Comparison of ENCODE assay signal across 8 cellular contexts in the genomic region with DNA sequence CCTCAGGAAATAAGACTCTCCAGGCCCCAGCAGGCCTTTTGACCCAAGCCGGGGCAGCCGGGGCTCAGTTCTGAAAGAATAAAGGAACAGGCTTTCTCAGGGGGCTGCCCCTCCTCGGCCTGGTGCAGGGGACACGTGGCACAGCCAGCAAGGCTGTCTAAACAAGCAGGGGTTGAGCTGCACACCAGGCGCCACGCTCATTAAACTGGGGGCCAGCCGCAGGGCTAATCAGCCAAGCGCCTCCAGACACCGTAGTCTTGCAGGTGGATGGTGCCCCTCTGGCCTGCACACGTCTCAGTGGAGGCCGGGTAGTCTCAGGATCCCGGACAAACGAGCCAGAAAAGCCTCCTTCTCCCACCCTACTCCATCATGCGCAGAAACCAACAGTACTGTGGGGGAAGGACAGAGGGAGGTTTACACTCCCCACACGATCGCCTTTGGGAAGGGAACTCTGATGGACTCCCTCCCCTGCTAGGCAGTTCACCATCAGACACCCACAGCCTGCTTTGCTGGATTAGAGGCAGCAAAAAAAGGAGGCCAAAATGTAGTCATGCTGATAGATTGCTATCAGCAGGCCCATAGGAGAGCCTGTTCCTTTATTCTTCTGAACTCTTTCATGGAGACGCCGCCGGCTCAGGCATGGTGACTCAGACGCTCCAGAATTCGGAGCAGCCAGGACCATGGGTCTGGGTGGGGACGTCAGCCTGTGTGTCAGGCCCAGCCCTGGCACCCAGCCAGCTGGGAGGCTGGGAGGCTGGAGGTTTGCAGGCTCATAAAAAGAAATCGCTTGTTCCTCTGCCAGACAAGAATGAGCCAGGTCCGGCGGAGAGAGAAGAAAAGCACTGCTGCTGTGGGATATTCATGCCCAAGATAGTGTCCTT.
A peak's percentile ranks its signal among the peaks of the same experiment; 100 is the strongest.
DNase-seq lines count a peak whose midpoint lies in the region; ATAC-seq and TF ChIP-seq lines count a peak whose summit lies in the region.

No MANE protein-coding gene starts in this region.

- TF ChIP-seq CTCF in foreskin keratinocyte (conservative IDR thresholded peaks at IDR 0.05) (no peak), prostate gland (IDR thresholded peaks at IDR 0.05) (no peak)

- H3K4me1 ChIP-seq in SJSA1 (replicated peaks) (peaks cover 56% of the 10 kb centered on the region), foreskin keratinocyte (no peaks in the 10 kb centered on the region), prostate gland (replicated peaks) (no peaks in the 10 kb centered on the region)

- no peaks in the 10 kb centered on the region for H3K9me3 ChIP-seq in SJSA1 (replicated peaks)
- no peaks in the 10 kb centered on the region for H3K9me3 ChIP-seq in prostate gland

- no peak for TF ChIP-seq POLR2A in prostate gland (IDR thresholded peaks at IDR 0.05)

- peak; percentile 95 for ATAC-seq in foreskin keratinocyte
- ATAC-seq in GM19463 (IDR thresholded peaks at IDR 0.05; ENCODE audit: unreplicated experiment), result no peak
- ATAC-seq in HG03521 (IDR thresholded peaks at IDR 0.05; ENCODE audit: unreplicated experiment), result no peak
- no peak for ATAC-seq in left lobe of liver
- no peak for ATAC-seq in HG03469 (IDR thresholded peaks at IDR 0.05; ENCODE audit: unreplicated experiment)

- WGBS in prostate gland, result 25% methylated on average over 12 of the region's 25 CpGs

- H3K27ac ChIP-seq in SJSA1 (peak overlapping the region; percentile 82), foreskin keratinocyte (no peak overlapping the region), prostate gland (peak overlapping the region; percentile 51 to 62)

- H3K27me3 ChIP-seq in SJSA1 (replicated peaks) (no peaks in the 10 kb centered on the region), foreskin keratinocyte (no peaks in the 10 kb centered on the region), prostate gland (replicated peaks; ENCODE audit: insufficient read depth) (no peaks in the 10 kb centered on the region)

- intact Hi-C loops in prostate gland (cut with DNase I), result loop anchor here (10.0 kb wide), 1 partner anchor 59 kb away; no protein-coding TSS in a partner anchor

- DNase-seq in HK-2 (ENCODE audit: unreplicated experiment) (peak; percentile 85), SJSA1 (ENCODE audit: low read depth in 1 of 2, low spot score in 2 of 2) (peak; percentile 84 to 92), foreskin keratinocyte (peak; percentile 76 to 92), prostate gland (ENCODE audit: low spot score) (peak; percentile 85), left lobe of liver (ENCODE audit: low spot score) (no peak)

- no peaks in the 10 kb centered on the region for H3K36me3 ChIP-seq in SJSA1
- no peaks in the 10 kb centered on the region for H3K36me3 ChIP-seq in prostate gland

- no peak overlapping the region for H3K4me3 ChIP-seq in SJSA1
- no peak overlapping the region for H3K4me3 ChIP-seq in prostate gland
